Comparison of ENCODE assay signal across 11 cellular contexts in genomic region chr2:55420901-55421300, GRCh38. TPM values are rescaled to one million over a fixed set of nuclear protein-coding genes. Genes with fewer than 3 reads are reported as not detected.
DNase-seq lines count a peak whose midpoint lies in the region; ATAC-seq and TF ChIP-seq lines count a peak whose summit lies in the region.
"Had no signal": no experiment of that assay in that cellular context is flagged by ENCODE, and none has a peak within 500 bp of the region (broad histone marks: within the 10 kb centered on the region; RNA-seq: fewer than 3 reads in every experiment).

No MANE protein-coding gene starts in this region.

- TF ChIP-seq CTCF in DOHH2 (IDR thresholded peaks at IDR 0.05; ENCODE audit: low read depth, low read length, poor library complexity, severe bottlenecking), result no peak
- no peak for TF ChIP-seq CTCF in ascending aorta (IDR thresholded peaks at IDR 0.05)
- no peak for TF ChIP-seq CTCF in neutrophil (IDR thresholded peaks at IDR 0.05)
- TF ChIP-seq CTCF in coronary artery (IDR thresholded peaks at IDR 0.05), result no peak

- H3K4me3 ChIP-seq in DOHH2 (ENCODE audit: low read length), result peak overlapping the region; percentile 85
- peak overlapping the region; percentile 83 for H3K4me3 ChIP-seq in Karpas-422 (ENCODE audit: low read length)
- peak overlapping the region; percentile 83 to 92 for H3K4me3 ChIP-seq in ascending aorta
- H3K4me3 ChIP-seq in neutrophil (ENCODE audit: low read depth in 1 of 2, low read length in 1 of 2), result peak overlapping the region; percentile 64 to 82
- no peak overlapping the region for H3K4me3 ChIP-seq in coronary artery

- H4K20me1 ChIP-seq in DOHH2 (ENCODE audit: control insufficient read depth, insufficient read depth, low read depth, low read length) (no peaks in the 10 kb centered on the region), Karpas-422 (ENCODE audit: insufficient read depth, low read depth, low read length) (no peaks in the 10 kb centered on the region)

- peaks cover 37% of the 10 kb centered on the region for H3K79me2 ChIP-seq in DOHH2 (ENCODE audit: control insufficient read depth, low read length)
- H3K79me2 ChIP-seq in Karpas-422 (ENCODE audit: low read length), result peaks cover 42% of the 10 kb centered on the region

- no peaks in the 10 kb centered on the region for H3K9me3 ChIP-seq in DOHH2 (ENCODE audit: control insufficient read depth, insufficient read depth, low read length)
- H3K9me3 ChIP-seq in Karpas-422 (ENCODE audit: low read length), result no peaks in the 10 kb centered on the region
- no peaks in the 10 kb centered on the region for H3K9me3 ChIP-seq in ascending aorta
- H3K9me3 ChIP-seq in neutrophil, result no peaks in the 10 kb centered on the region
- H3K9me3 ChIP-seq: adrenal gland had no signal

- intact Hi-C loops in ascending aorta (cut with DNase I), result no loop called here

- H3K4me1 ChIP-seq in DOHH2 (ENCODE audit: control insufficient read depth, low read length), result peaks cover 53% of the 10 kb centered on the region
- peaks cover 34% of the 10 kb centered on the region for H3K4me1 ChIP-seq in Karpas-422 (ENCODE audit: low read length)
- H3K4me1 ChIP-seq in ascending aorta, result peaks cover 0 to 8% of the 10 kb centered on the region in 2 donors
- H3K4me1 ChIP-seq in neutrophil (ENCODE audit: control insufficient read depth in 1 of 2, insufficient read depth in 1 of 2, low read depth in 1 of 2, low read length in 1 of 2), result peaks cover 13 to 37% of the 10 kb centered on the region in 2 experiments

- peak overlapping the region; percentile 97 for H2AFZ ChIP-seq in Karpas-422 (ENCODE audit: low read length)

- peak overlapping the region; percentile 94; the same call in 1 of the 2 replicates for H3K9ac ChIP-seq in Karpas-422 (ENCODE audit: low read length)

- peak overlapping the region; percentile 91 for H3K4me2 ChIP-seq in DOHH2 (ENCODE audit: low read length)
- peak overlapping the region; percentile 94 for H3K4me2 ChIP-seq in Karpas-422 (ENCODE audit: low read depth, low read length, poor library complexity, severe bottlenecking)

- ATAC-seq in GM19397 (IDR thresholded peaks at IDR 0.05; ENCODE audit: unreplicated experiment) (no peak), HG03460 (IDR thresholded peaks at IDR 0.05; ENCODE audit: unreplicated experiment) (no peak), HG02884 (IDR thresholded peaks at IDR 0.05; ENCODE audit: unreplicated experiment) (no peak)

- H3K9me2 ChIP-seq in DOHH2 (replicated peaks; ENCODE audit: control insufficient read depth, low read length), result no peaks in the 10 kb centered on the region
- H3K9me2 ChIP-seq in Karpas-422 (replicated peaks; ENCODE audit: insufficient read depth, low read length), result no peaks in the 10 kb centered on the region

- peaks cover 26% of the 10 kb centered on the region for H3K36me3 ChIP-seq in DOHH2 (ENCODE audit: control insufficient read depth, low read length)
- peaks cover 2% of the 10 kb centered on the region for H3K36me3 ChIP-seq in Karpas-422 (ENCODE audit: insufficient read depth, low read length)
- H3K36me3 ChIP-seq in ascending aorta, result no peaks in the 10 kb centered on the region
- H3K36me3 ChIP-seq in neutrophil, result no peaks in the 10 kb centered on the region
- H3K36me3 ChIP-seq: adrenal gland had no signal

- DNase-seq in Karpas-422 (peak; percentile 75), ascending aorta (ENCODE audit: low spot score in 2 of 2) (no peak), coronary artery (ENCODE audit: low spot score) (no peak)
- DNase-seq: adrenal gland, GOT3, KBM-7 had no signal

- H3K27ac ChIP-seq in DOHH2 (ENCODE audit: low read depth, low read length) (peak overlapping the region; percentile 67), Karpas-422 (ENCODE audit: low read length) (peak overlapping the region; percentile 69; the same call in 1 of the 2 replicates), ascending aorta (no peak overlapping the region), neutrophil (no peak overlapping the region), coronary artery (no peak overlapping the region)

- no peaks in the 10 kb centered on the region for H3K27me3 ChIP-seq in DOHH2 (ENCODE audit: control insufficient read depth, low read length)
- H3K27me3 ChIP-seq in Karpas-422 (ENCODE audit: low read length), result no peaks in the 10 kb centered on the region
- H3K27me3 ChIP-seq in ascending aorta, result no peaks in the 10 kb centered on the region
- no peaks in the 10 kb centered on the region for H3K27me3 ChIP-seq in neutrophil
- H3K27me3 ChIP-seq: adrenal gland had no signal

- peaks cover 6% of the 10 kb centered on the region for H3F3A ChIP-seq in DOHH2 (ENCODE audit: control insufficient read depth, insufficient read depth)

RNA-seq across cellular contexts. Expression of gene CCDC88A, which starts 1.2 kb away (rescaled TPM):
- total RNA-seq in Karpas-422 (2014; rRNA removed; shearing (Covaris generic); ENCODE audit: low replicate concordance), result 129 and 262 TPM in 2 replicates
- 39.2 TPM for total RNA-seq in ascending aorta

Comparison
In these comparisons a context has a peak if more than half of its experiments do, and no peak if none do; other contexts are left out.
1. H3K27ac ChIP-seq: peak in DOHH2 (single experiment) and Karpas-422 (single experiment); none in ascending aorta (0 of 2), neutrophil (single experiment) and coronary artery (0 of 2).